In the genomic region with DNA sequence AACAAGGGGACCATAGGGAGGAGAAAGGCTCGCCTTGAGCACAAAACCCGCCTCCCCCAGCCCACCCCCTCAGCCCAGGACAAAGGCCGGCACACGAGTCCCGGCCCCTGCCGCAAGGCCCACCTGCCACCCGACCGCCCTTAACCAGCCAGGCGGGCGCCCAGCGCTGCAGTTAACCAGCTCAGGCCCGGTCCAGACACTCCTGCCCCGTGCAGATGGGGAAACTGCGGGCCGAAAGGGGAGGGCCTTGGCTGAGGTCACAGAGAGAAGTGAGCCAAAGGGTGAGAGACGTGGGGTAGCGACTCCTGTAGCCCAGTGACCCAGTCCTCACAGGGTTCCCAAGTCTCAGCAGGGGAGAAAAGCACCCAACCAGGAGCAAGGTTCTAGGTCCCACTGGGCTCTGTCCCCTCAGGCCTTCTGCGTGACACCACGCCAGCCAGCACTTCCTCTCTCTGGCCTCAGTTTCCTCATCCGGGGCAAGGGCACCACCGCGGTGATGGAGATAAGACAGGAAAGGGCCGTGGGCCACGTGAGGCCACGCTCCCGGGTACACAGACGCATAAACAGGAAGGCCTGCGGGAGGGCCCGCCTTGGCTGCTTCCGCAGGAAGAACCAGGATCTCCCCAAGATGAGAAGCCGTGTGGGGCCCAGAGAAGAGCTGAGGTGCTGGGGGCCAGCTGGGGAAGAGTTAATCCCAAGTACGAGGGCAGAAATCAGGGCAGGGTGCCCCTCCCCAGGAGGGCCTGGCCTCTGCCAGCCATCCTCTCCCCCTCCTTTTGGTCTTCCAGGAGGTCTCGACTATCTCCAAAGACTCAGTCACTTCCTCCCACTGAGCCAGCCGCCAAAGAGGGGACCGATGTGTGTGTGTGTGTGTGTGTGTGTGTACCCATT, we compare ENCODE assay signal across 1 cellular context.
TF ChIP-seq lines count a peak whose summit lies in the region.

No MANE protein-coding gene starts in this region.

TF ChIP-seq in GM23338, 12 proteins besides CTCF, POLR2A, EP300 and RAD21 (continued from another document):
- TF ChIP-seq, protein P1, sequence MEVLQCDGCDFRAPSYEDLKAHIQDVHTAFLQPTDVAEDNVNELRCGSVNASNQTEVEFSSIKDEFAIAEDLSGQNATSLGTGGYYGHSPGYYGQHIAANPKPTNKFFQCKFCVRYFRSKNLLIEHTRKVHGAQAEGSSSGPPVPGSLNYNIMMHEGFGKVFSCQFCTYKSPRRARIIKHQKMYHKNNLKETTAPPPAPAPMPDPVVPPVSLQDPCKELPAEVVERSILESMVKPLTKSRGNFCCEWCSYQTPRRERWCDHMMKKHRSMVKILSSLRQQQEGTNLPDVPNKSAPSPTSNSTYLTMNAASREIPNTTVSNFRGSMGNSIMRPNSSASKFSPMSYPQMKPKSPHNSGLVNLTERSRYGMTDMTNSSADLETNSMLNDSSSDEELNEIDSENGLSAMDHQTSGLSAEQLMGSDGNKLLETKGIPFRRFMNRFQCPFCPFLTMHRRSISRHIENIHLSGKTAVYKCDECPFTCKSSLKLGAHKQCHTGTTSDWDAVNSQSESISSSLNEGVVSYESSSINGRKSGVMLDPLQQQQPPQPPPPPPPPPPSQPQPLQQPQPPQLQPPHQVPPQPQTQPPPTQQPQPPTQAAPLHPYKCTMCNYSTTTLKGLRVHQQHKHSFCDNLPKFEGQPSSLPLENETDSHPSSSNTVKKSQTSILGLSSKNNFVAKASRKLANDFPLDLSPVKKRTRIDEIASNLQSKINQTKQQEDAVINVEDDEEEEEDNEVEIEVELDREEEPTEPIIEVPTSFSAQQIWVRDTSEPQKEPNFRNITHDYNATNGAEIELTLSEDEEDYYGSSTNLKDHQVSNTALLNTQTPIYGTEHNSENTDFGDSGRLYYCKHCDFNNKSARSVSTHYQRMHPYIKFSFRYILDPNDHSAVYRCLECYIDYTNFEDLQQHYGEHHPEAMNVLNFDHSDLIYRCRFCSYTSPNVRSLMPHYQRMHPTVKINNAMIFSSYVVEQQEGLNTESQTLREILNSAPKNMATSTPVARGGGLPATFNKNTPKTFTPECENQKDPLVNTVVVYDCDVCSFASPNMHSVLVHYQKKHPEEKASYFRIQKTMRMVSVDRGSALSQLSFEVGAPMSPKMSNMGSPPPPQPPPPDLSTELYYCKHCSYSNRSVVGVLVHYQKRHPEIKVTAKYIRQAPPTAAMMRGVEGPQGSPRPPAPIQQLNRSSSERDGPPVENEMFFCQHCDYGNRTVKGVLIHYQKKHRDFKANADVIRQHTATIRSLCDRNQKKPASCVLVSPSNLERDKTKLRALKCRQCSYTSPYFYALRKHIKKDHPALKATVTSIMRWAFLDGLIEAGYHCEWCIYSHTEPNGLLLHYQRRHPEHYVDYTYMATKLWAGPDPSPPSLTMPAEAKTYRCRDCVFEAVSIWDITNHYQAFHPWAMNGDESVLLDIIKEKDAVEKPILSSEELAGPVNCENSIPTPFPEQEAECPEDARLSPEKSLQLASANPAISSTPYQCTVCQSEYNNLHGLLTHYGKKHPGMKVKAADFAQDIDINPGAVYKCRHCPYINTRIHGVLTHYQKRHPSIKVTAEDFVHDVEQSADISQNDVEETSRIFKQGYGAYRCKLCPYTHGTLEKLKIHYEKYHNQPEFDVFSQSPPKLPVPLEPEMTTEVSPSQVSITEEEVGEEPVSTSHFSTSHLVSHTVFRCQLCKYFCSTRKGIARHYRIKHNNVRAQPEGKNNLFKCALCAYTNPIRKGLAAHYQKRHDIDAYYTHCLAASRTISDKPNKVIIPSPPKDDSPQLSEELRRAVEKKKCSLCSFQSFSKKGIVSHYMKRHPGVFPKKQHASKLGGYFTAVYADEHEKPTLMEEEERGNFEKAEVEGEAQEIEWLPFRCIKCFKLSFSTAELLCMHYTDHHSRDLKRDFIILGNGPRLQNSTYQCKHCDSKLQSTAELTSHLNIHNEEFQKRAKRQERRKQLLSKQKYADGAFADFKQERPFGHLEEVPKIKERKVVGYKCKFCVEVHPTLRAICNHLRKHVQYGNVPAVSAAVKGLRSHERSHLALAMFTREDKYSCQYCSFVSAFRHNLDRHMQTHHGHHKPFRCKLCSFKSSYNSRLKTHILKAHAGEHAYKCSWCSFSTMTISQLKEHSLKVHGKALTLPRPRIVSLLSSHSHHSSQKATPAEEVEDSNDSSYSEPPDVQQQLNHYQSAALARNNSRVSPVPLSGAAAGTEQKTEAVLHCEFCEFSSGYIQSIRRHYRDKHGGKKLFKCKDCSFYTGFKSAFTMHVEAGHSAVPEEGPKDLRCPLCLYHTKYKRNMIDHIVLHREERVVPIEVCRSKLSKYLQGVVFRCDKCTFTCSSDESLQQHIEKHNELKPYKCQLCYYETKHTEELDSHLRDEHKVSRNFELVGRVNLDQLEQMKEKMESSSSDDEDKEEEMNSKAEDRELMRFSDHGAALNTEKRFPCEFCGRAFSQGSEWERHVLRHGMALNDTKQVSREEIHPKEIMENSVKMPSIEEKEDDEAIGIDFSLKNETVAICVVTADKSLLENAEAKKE (CRISPR knock-in tag; IDR thresholded peaks at IDR 0.05) = no peak
- TF ChIP-seq NANOG (IDR thresholded peaks at IDR 0.05; ENCODE audit: borderline replicate concordance) = no peak
